ENCODE assay signal across 8 cellular contexts in genomic region chr20:13119583-13119982, GRCh38.
A peak's percentile ranks its signal among the peaks of the same experiment; 100 is the strongest.
DNase-seq lines count a peak whose midpoint lies in the region; ATAC-seq and TF ChIP-seq lines count a peak whose summit lies in the region.

No MANE protein-coding gene starts in this region.

- H3K27ac Mint-ChIP-seq in memory B cell: no peak overlapping the region

- peak; percentile 47 for DNase-seq in AG08396 (ENCODE audit: low spot score)
- DNase-seq in GM13976 (ENCODE audit: low spot score): peak; percentile 41
- peak; percentile 52 for DNase-seq in NCI-H2107 treated with DMSO at 0.1 percent for 48 hours (lab: John Stamatoyannopoulos, UW; ENCODE audit: unreplicated experiment)
- peak; percentile 43 for DNase-seq in WERI-Rb-1
- peak; percentile 25 for DNase-seq in effector CD4-positive, alpha-beta T cell
- DNase-seq in memory B cell (ENCODE audit: low spot score in 2 of 2): peak; percentile 23 to 35
- peak; percentile 92 for DNase-seq in superior temporal gyrus (ENCODE audit: extremely low spot score)

- H3K27ac ChIP-seq in WERI-Rb-1: no peak overlapping the region

- no peaks in the 10 kb centered on the region for H3K36me3 Mint-ChIP-seq in memory B cell

- H3K9me3 Mint-ChIP-seq in memory B cell: no peaks in the 10 kb centered on the region

- H3K9me3 ChIP-seq in WERI-Rb-1 (ENCODE audit: severe bottlenecking): no peaks in the 10 kb centered on the region

- H3K4me3 Mint-ChIP-seq in memory B cell: no peak overlapping the region

- no peaks in the 10 kb centered on the region for H3K27me3 ChIP-seq in WERI-Rb-1 (ENCODE audit: insufficient read depth, low read depth, severe bottlenecking)

- ATAC-seq in HG02973 (IDR thresholded peaks at IDR 0.05; ENCODE audit: unreplicated experiment) (peak; percentile 49), memory B cell (ENCODE audit: low read depth) (peak; percentile 49)

- H3K27me3 Mint-ChIP-seq in memory B cell: peaks cover 8% of the 10 kb centered on the region

- H3K4me1 Mint-ChIP-seq in memory B cell: no peaks in the 10 kb centered on the region

- H3K4me3 ChIP-seq in WERI-Rb-1 (ENCODE audit: low read depth, low read length): no peak overlapping the region

- no peaks in the 10 kb centered on the region for H3K36me3 ChIP-seq in WERI-Rb-1

- peak; percentile 84 for TF ChIP-seq CTCF in GM13976 (IDR thresholded peaks at IDR 0.05; ENCODE audit: borderline replicate concordance, control extremely low read depth, extremely low read depth, insufficient read depth, missing control alignments)
- TF ChIP-seq CTCF in WERI-Rb-1 (IDR thresholded peaks at IDR 0.05; ENCODE audit: low read depth, low read length): peak; percentile 66

- in situ Hi-C loops in GM13976 (cut with MboI; ENCODE audit: low sequenced_read_pairs, unreplicated experiment): loop anchor here (10.0 to 25.0 kb wide), 2 partner anchors 175 to 418 kb away; no protein-coding TSS in a partner anchor

Comparison
In these comparisons a context has a peak if more than half of its experiments do, and no peak if none do; other contexts are left out.
1. DNase-seq: peak in every context shown above with its lines; median percentile 92 in superior temporal gyrus; 52 in NCI-H2107 treated with DMSO at 0.1 percent for 48 hours; 47 in AG08396; 43 in WERI-Rb-1; 41 in GM13976; 29 in memory B cell; 25 in effector CD4-positive, alpha-beta T cell.